12 cellular contexts compared by ENCODE assay signal in genomic region chr9:75239176-75239575, GRCh38.
DNase-seq lines count a peak whose midpoint lies in the region; ATAC-seq, FAIRE-seq and TF ChIP-seq lines count a peak whose summit lies in the region.
"Had no signal": no experiment of that assay in that cellular context is flagged by ENCODE, and none has a peak within 500 bp of the region (broad histone marks: within the 10 kb centered on the region; RNA-seq: fewer than 3 reads in every experiment).

No MANE protein-coding gene starts in this region.

- no peak for TF ChIP-seq CTCF in fibroblast of villous mesenchyme (IDR thresholded peaks at IDR 0.05; ENCODE audit: insufficient read depth, low read depth, low read length)

- no peak for TF ChIP-seq POLR2A in GM18505 (IDR thresholded peaks at IDR 0.05; ENCODE audit: borderline replicate concordance, extremely low read depth, insufficient read depth, insufficient read length)

- H3K4me3 ChIP-seq in fibroblast of villous mesenchyme (ENCODE audit: low read depth, low read length) = no peak overlapping the region

- intact Hi-C loops in head of caudate nucleus (cut with DNase I) = no loop called here

- peak; percentile 43 for DNase-seq in SIG-M5 treated with dmso at 0.1 percent for 504 hours (lab: John Stamatoyannopoulos, UW; ENCODE audit: unreplicated experiment)
- no peak for DNase-seq in SIG-M5 (lab: John Stamatoyannopoulos, UW)
- DNase-seq in RPMI7951 (ENCODE audit: low read depth) = peak; percentile 63
- DNase-seq in fibroblast of villous mesenchyme (ENCODE audit: low read depth) = peak; percentile 32
- peak; percentile 24 for DNase-seq in urothelium cell line (ENCODE audit: low spot score)
- no peak for DNase-seq in head of caudate nucleus
- DNase-seq: CD4-positive, alpha-beta memory T cell; effector CD8-positive, alpha-beta T cell; H9 had no signal

- ATAC-seq in GM18505 (IDR thresholded peaks at IDR 0.05; ENCODE audit: unreplicated experiment) = no peak
- no peak for ATAC-seq in SK-N-SH treated with all-trans-retinoic acid at 6 μM for 48 hours

- peak; percentile 88 for FAIRE-seq in urothelium cell line (lab: Jason Lieb, UNC)
- FAIRE-seq: GM18507 had no signal

TF ChIP-seq in SK-N-SH treated with all-trans-retinoic acid at 6 μM for 48 hours, 23 proteins besides CTCF, POLR2A, EP300 and RAD21:
- TF ChIP-seq ZFP30 (CRISPR knock-in tag; IDR thresholded peaks at IDR 0.05) = no peak
- TF ChIP-seq SNAI2 (CRISPR knock-in tag; IDR thresholded peaks at IDR 0.05) = no peak
- TF ChIP-seq ZFP3 (CRISPR knock-in tag; IDR thresholded peaks at IDR 0.05) = no peak
- no peak for TF ChIP-seq TCF4 (CRISPR knock-in tag; IDR thresholded peaks at IDR 0.05; ENCODE audit: borderline replicate concordance)
- no peak for TF ChIP-seq TOX (CRISPR knock-in tag; IDR thresholded peaks at IDR 0.05; ENCODE audit: borderline replicate concordance)
- TF ChIP-seq ESRRG (CRISPR knock-in tag; IDR thresholded peaks at IDR 0.05) = no peak
- no peak for TF ChIP-seq ZC3H10 (CRISPR knock-in tag; IDR thresholded peaks at IDR 0.05)
- TF ChIP-seq ZNF565 (CRISPR knock-in tag; conservative IDR thresholded peaks at IDR 0.05; ENCODE audit: low read depth) = no peak
- no peak for TF ChIP-seq CSRNP3 (CRISPR knock-in tag; IDR thresholded peaks at IDR 0.05)

Comparison
In these comparisons a context has a peak if more than half of its experiments do, and no peak if none do; other contexts are left out.
1. DNase-seq: peak in SIG-M5 treated with dmso at 0.1 percent for 504 hours (single experiment), RPMI7951 (single experiment), fibroblast of villous mesenchyme (single experiment) and urothelium cell line (single experiment); none in SIG-M5 (single experiment) and head of caudate nucleus (0 of 42).